Comparison of ENCODE assay signal across 7 cellular contexts in genomic region chr15:60122691-60123090, GRCh38.
"Had no signal": no experiment of that assay in that cellular context is flagged by ENCODE, and none has a peak within 500 bp of the region (broad histone marks: within the 10 kb centered on the region; RNA-seq: fewer than 3 reads in every experiment).

No MANE protein-coding gene starts in this region.

- H3K4me3 Mint-ChIP-seq: GM23338, H9 had no signal

- H2AFZ ChIP-seq: GM23338 had no signal

- H3K4me3 ChIP-seq: GM23338 had no signal

- FAIRE-seq: H1, H54, HTR-8/SVneo had no signal

- ATAC-seq: GM23338 had no signal

- DNase-seq: H9, HCEC 1CT, IMR-90 had no signal

- H3K27ac Mint-ChIP-seq: GM23338, H9 had no signal
